In genomic region chr3:39542588-39542988, GRCh38 we compare ENCODE assay signal across 17 cellular contexts.
"Had no signal": no experiment of that assay in that cellular context is flagged by ENCODE, and none has a peak within 500 bp of the region (broad histone marks: within the 10 kb centered on the region; RNA-seq: fewer than 3 reads in every experiment).

No MANE protein-coding gene starts in this region.

- H3K36me3 ChIP-seq: adrenal gland, heart left ventricle, prostate gland, right lobe of liver had no signal

- H3K9me3 Mint-ChIP-seq: activated naive CD4-positive, alpha-beta T cell treated with anti-CD3 and anti-CD28 coated beads for 36 hours had no signal

- H3K4me3 Mint-ChIP-seq: activated naive CD4-positive, alpha-beta T cell treated with anti-CD3 and anti-CD28 coated beads for 36 hours; naive B cell; T-helper 17 cell; WTC11 had no signal

- H3K4me1 Mint-ChIP-seq: naive B cell had no signal

- H3K27ac ChIP-seq: adrenal gland, coronary artery, heart left ventricle, prostate gland, right lobe of liver had no signal

- H3K4me1 ChIP-seq: adrenal gland, prostate gland, right lobe of liver had no signal

- ATAC-seq: heart left ventricle, left colon, T-helper 17 cell had no signal

- DNase-seq: activated CD8-positive, alpha-beta memory T cell treated with anti-CD3 and anti-CD28 coated beads, Interleukin-2, amount 50 U/mL, for 48 hours; activated naive CD4-positive, alpha-beta T cell treated with anti-CD3 and anti-CD28 coated beads for 36 hours; caudate nucleus; effector CD8-positive, alpha-beta T cell; heart left ventricle; left colon; naive B cell; nucleus accumbens; right lobe of liver; stimulated activated CD4-positive, alpha-beta T cell treated with anti-CD3 and anti-CD28 coated beads, Interleukin-2, amount 100 ng/mL, for 24 hours; stimulated activated naive CD4-positive, alpha-beta T cell; T-helper 17 cell had no signal

- H3K4me3 ChIP-seq: coronary artery, lung, prostate gland had no signal

- H3K27ac Mint-ChIP-seq: activated naive CD4-positive, alpha-beta T cell treated with anti-CD3 and anti-CD28 coated beads for 36 hours; naive B cell; T-helper 17 cell; WTC11 had no signal

- H3K27me3 ChIP-seq: adrenal gland, heart left ventricle, right lobe of liver had no signal
